ENCODE assay signal across 11 cellular contexts in genomic region chr16:29702307-29702706, GRCh38. TPM values are rescaled to one million over a fixed set of nuclear protein-coding genes. Genes with fewer than 3 reads are reported as not detected.
A peak's percentile ranks its signal among the peaks of the same experiment; 100 is the strongest.
DNase-seq lines count a peak whose midpoint lies in the region; ATAC-seq lines count a peak whose summit lies in the region.
"Had no signal": no experiment of that assay in that cellular context is flagged by ENCODE, and none has a peak within 500 bp of the region (broad histone marks: within the 10 kb centered on the region; RNA-seq: fewer than 3 reads in every experiment).

No MANE protein-coding gene starts in this region.

- H3K27ac ChIP-seq in CD4-positive, CD25-positive, alpha-beta regulatory T cell (ENCODE audit: insufficient read depth, low read length, poor library complexity, severe bottlenecking) = peak overlapping the region; percentile 86

- H3K4me3 Mint-ChIP-seq in CD4-positive, CD25-positive, alpha-beta regulatory T cell = peak overlapping the region; percentile 11 to 85 (median 73)
- peak overlapping the region; percentile 66 for H3K4me3 Mint-ChIP-seq in activated naive CD8-positive, alpha-beta T cell treated with anti-CD3 and anti-CD28 coated beads for 36 hours
- H3K4me3 Mint-ChIP-seq: nephron had no signal

- peak overlapping the region; percentile 64 for H3K4me3 ChIP-seq in CD4-positive, CD25-positive, alpha-beta regulatory T cell (ENCODE audit: low read depth, low read length)

- H3K36me3 ChIP-seq in CD4-positive, CD25-positive, alpha-beta regulatory T cell (ENCODE audit: control insufficient read depth, insufficient read depth, low read length) = no peaks in the 10 kb centered on the region

- H3K9me3 Mint-ChIP-seq in CD4-positive, CD25-positive, alpha-beta regulatory T cell = peaks cover 0 to 2% (median 0%) of the 10 kb centered on the region in 7 donors
- H3K9me3 Mint-ChIP-seq in activated naive CD8-positive, alpha-beta T cell treated with anti-CD3 and anti-CD28 coated beads for 36 hours = no peaks in the 10 kb centered on the region

- H3K4me1 Mint-ChIP-seq in CD4-positive, CD25-positive, alpha-beta regulatory T cell = peaks cover 5 to 38% (median 25%) of the 10 kb centered on the region in 4 donors
- peaks cover 29% of the 10 kb centered on the region for H3K4me1 Mint-ChIP-seq in activated naive CD8-positive, alpha-beta T cell treated with anti-CD3 and anti-CD28 coated beads for 36 hours

- no peaks in the 10 kb centered on the region for H3K36me3 Mint-ChIP-seq in CD4-positive, CD25-positive, alpha-beta regulatory T cell
- no peaks in the 10 kb centered on the region for H3K36me3 Mint-ChIP-seq in activated naive CD8-positive, alpha-beta T cell treated with anti-CD3 and anti-CD28 coated beads for 36 hours

- ATAC-seq in CD4-positive, CD25-positive, alpha-beta regulatory T cell (ENCODE audit: low read depth in 2 of 2) = peak; percentile 53 to 76
- ATAC-seq in GM19043 (IDR thresholded peaks at IDR 0.05; ENCODE audit: low read depth, unreplicated experiment) (peak; percentile 32), HG03460 (IDR thresholded peaks at IDR 0.05; ENCODE audit: unreplicated experiment) (peak; percentile 43), GM21717 (IDR thresholded peaks at IDR 0.05; ENCODE audit: unreplicated experiment) (no peak)

- peak; percentile 22 to 82 (median 59) for DNase-seq in CD4-positive, CD25-positive, alpha-beta regulatory T cell
- no peak for DNase-seq in activated naive CD8-positive, alpha-beta T cell treated with anti-CD3 and anti-CD28 coated beads for 36 hours
- DNase-seq in NCI-H226 = no peak
- DNase-seq in stimulated activated CD4-positive, alpha-beta T cell treated with anti-CD3 and anti-CD28 coated beads, Interleukin-2, amount 100 ng/mL, for 24 hours = no peak
- DNase-seq in NCI-H1930 (lab: John Stamatoyannopoulos, UW) = no peak

- H3K9me3 ChIP-seq in CD4-positive, CD25-positive, alpha-beta regulatory T cell (ENCODE audit: control insufficient read depth in 2 of 2, low read length in 2 of 2) = no peaks in the 10 kb centered on the region

- no peaks in the 10 kb centered on the region for H3K27me3 ChIP-seq in CD4-positive, CD25-positive, alpha-beta regulatory T cell (ENCODE audit: control insufficient read depth, insufficient read depth, low read length)

- H3K27me3 Mint-ChIP-seq in CD4-positive, CD25-positive, alpha-beta regulatory T cell = no peaks in the 10 kb centered on the region
- H3K27me3 Mint-ChIP-seq in activated naive CD8-positive, alpha-beta T cell treated with anti-CD3 and anti-CD28 coated beads for 36 hours = no peaks in the 10 kb centered on the region

- peaks cover 31% of the 10 kb centered on the region for H3K4me1 ChIP-seq in CD4-positive, CD25-positive, alpha-beta regulatory T cell (ENCODE audit: control insufficient read depth, insufficient read depth, low read length, poor library complexity, severe bottlenecking)

- peak overlapping the region; percentile 96 to 98 (median 98) for H3K27ac Mint-ChIP-seq in CD4-positive, CD25-positive, alpha-beta regulatory T cell
- H3K27ac Mint-ChIP-seq in activated naive CD8-positive, alpha-beta T cell treated with anti-CD3 and anti-CD28 coated beads for 36 hours = peak overlapping the region; percentile 88

RNA-seq across cellular contexts. Expression of gene QPRT, which starts 23.3 kb away (rescaled TPM):
- total RNA-seq in CD4-positive, CD25-positive, alpha-beta regulatory T cell = 2.4 TPM
- 1 to 10 TPM in 1 of 4 donors, under 1 TPM in 3; 0.53 to 2.1 (median 0.69) TPM for polyA plus RNA-seq in CD4-positive, CD25-positive, alpha-beta regulatory T cell
- total RNA-seq in activated naive CD8-positive, alpha-beta T cell treated with anti-CD3 and anti-CD28 coated beads for 36 hours = 1 to 10 TPM; 5.4 to 5.5 TPM

RNA-seq across cellular contexts. Expression of gene SPN, which starts 39.3 kb away (rescaled TPM):
- total RNA-seq in CD4-positive, CD25-positive, alpha-beta regulatory T cell = 149 TPM
- polyA plus RNA-seq in CD4-positive, CD25-positive, alpha-beta regulatory T cell = 100 to 1,000 TPM; 103 to 135 (median 126) TPM
- total RNA-seq in activated naive CD8-positive, alpha-beta T cell treated with anti-CD3 and anti-CD28 coated beads for 36 hours = 100 to 1,000 TPM; 122 TPM
- total RNA-seq: fibroblast of lung, NCI-H460 had no signal

RNA-seq across cellular contexts. Expression of gene C16orf54, which starts 43.5 kb away (rescaled TPM):
- 89.4 TPM for total RNA-seq in CD4-positive, CD25-positive, alpha-beta regulatory T cell
- polyA plus RNA-seq in CD4-positive, CD25-positive, alpha-beta regulatory T cell = 10 to 100 TPM; 31.4 to 84.9 (median 57.2) TPM
- total RNA-seq in activated naive CD8-positive, alpha-beta T cell treated with anti-CD3 and anti-CD28 coated beads for 36 hours = 10 to 100 TPM; 17.3 to 19.1 TPM
- total RNA-seq: fibroblast of lung, NCI-H460 had no signal
- polyA plus RNA-seq: fibroblast of lung had no signal

Comparison
In these comparisons a context has a peak if more than half of its experiments do, and no peak if none do; other contexts are left out.
1. DNase-seq: peak in CD4-positive, CD25-positive, alpha-beta regulatory T cell (3 of 3); none in activated naive CD8-positive, alpha-beta T cell treated with anti-CD3 and anti-CD28 coated beads for 36 hours (single experiment), NCI-H226 (single experiment), stimulated activated CD4-positive, alpha-beta T cell treated with anti-CD3 and anti-CD28 coated beads, Interleukin-2, amount 100 ng/mL, for 24 hours (0 of 2) and NCI-H1930 (0 of 2).